Comparison of ENCODE assay signal across 8 cellular contexts in the genomic region with DNA sequence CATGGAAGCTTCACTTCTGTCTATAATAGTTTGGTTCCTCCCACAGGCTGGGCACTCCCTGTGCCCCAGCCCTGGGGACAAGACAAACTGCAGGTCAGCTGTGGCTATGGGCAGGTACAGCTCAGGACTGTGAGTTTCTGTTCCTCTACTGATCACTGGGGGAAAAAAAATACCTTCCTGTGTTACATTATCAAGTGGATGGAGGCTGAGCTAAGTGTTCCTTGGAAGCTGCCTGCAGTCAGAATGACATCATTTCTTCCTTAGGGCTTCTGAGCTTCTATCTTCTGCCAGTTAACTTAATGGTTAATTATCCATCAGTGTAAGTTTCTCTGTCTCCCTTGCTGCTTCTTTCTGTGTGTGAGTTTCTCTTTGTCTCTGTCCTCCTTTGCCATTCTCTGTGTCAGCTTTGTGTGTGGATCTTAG. TPM values are rescaled to one million over a fixed set of nuclear protein-coding genes. Genes with fewer than 3 reads are reported as not detected.
DNase-seq lines count a peak whose midpoint lies in the region; ATAC-seq and TF ChIP-seq lines count a peak whose summit lies in the region.

No MANE protein-coding gene starts in this region.

- H3K4me1 Mint-ChIP-seq in activated T-helper 2 cell treated with anti-CD3 and anti-CD28 coated beads, Interferon-gamma antibody, Interleukin-2, Interleukin-4, amounts not matched to agents 10 μg/mL and 5 μg/mL and 100 μg/mL, durations not matched to agents 14 hours and 24 hours and 36 hours (ENCODE audit: low read depth) = peaks cover 43% of the 10 kb centered on the region
- H3K4me1 Mint-ChIP-seq in mesothelial cell of epicardium (peaks cover 35% of the 10 kb centered on the region), progenitor cell of endocrine pancreas (ENCODE audit: low read depth) (peaks cover 2% of the 10 kb centered on the region)

- TF ChIP-seq CTCF in GM06990 (IDR thresholded peaks at IDR 0.05; ENCODE audit: insufficient read depth, low read length, poor library complexity, severe bottlenecking) = no peak
- TF ChIP-seq CTCF in mesothelial cell of epicardium (IDR thresholded peaks at IDR 0.05; ENCODE audit: unreplicated experiment) = no peak
- TF ChIP-seq CTCF in progenitor cell of endocrine pancreas (IDR thresholded peaks at IDR 0.05; ENCODE audit: unreplicated experiment) = no peak

- no peak overlapping the region for H3K4me3 ChIP-seq in GM06990 (replicated peaks; ENCODE audit: low read depth, low read length)

- intact Hi-C loops in activated T-helper 2 cell treated with anti-CD3 and anti-CD28 coated beads, Interferon-gamma antibody, Interleukin-2, Interleukin-4, amounts not matched to agents 10 μg/mL and 5 μg/mL and 100 μg/mL, durations not matched to agents 14 hours and 24 hours and 36 hours (cut with micrococcal nuclease) = loop anchor here (10.0 kb wide), 1 partner anchor 412 kb away; no protein-coding TSS in a partner anchor

- H3K36me3 Mint-ChIP-seq in activated T-helper 2 cell treated with anti-CD3 and anti-CD28 coated beads, Interferon-gamma antibody, Interleukin-2, Interleukin-4, amounts not matched to agents 10 μg/mL and 5 μg/mL and 100 μg/mL, durations not matched to agents 14 hours and 24 hours and 36 hours (ENCODE audit: low read depth) = peaks cover 47% of the 10 kb centered on the region
- H3K36me3 Mint-ChIP-seq in mesothelial cell of epicardium (peaks cover 2% of the 10 kb centered on the region), progenitor cell of endocrine pancreas (ENCODE audit: insufficient read depth) (peaks cover 4% of the 10 kb centered on the region)

- peak overlapping the region; percentile 48 for H3K27ac Mint-ChIP-seq in activated T-helper 2 cell treated with anti-CD3 and anti-CD28 coated beads, Interferon-gamma antibody, Interleukin-2, Interleukin-4, amounts not matched to agents 10 μg/mL and 5 μg/mL and 100 μg/mL, durations not matched to agents 14 hours and 24 hours and 36 hours
- no peak overlapping the region for H3K27ac Mint-ChIP-seq in mesothelial cell of epicardium
- H3K27ac Mint-ChIP-seq in progenitor cell of endocrine pancreas = no peak overlapping the region

- DNase-seq in GM06990 (ENCODE audit: extremely low read depth, insufficient read length) = peak; percentile 54
- DNase-seq in activated T-helper 2 cell treated with anti-CD3 and anti-CD28 coated beads, Interferon-gamma antibody, Interleukin-2, Interleukin-4, amounts not matched to agents 10 μg/mL and 5 μg/mL and 100 μg/mL, durations not matched to agents 14 hours and 24 hours and 36 hours (ENCODE audit: low spot score) = no peak
- DNase-seq in pons (ENCODE audit: low spot score) = no peak
- DNase-seq in NCI-H1092 (lab: John Stamatoyannopoulos, UW) = no peak
- no peak for DNase-seq in mesothelial cell of epicardium (ENCODE audit: low spot score in 2 of 2, unreplicated experiment in 2 of 2)
- no peak for DNase-seq in progenitor cell of endocrine pancreas (ENCODE audit: low spot score, unreplicated experiment)

- no peaks in the 10 kb centered on the region for H3K27me3 Mint-ChIP-seq in activated T-helper 2 cell treated with anti-CD3 and anti-CD28 coated beads, Interferon-gamma antibody, Interleukin-2, Interleukin-4, amounts not matched to agents 10 μg/mL and 5 μg/mL and 100 μg/mL, durations not matched to agents 14 hours and 24 hours and 36 hours (ENCODE audit: low read depth)
- no peaks in the 10 kb centered on the region for H3K27me3 Mint-ChIP-seq in mesothelial cell of epicardium (ENCODE audit: low read depth)
- H3K27me3 Mint-ChIP-seq in progenitor cell of endocrine pancreas = peaks cover 23% of the 10 kb centered on the region

- no peaks in the 10 kb centered on the region for H3K9me3 Mint-ChIP-seq in activated T-helper 2 cell treated with anti-CD3 and anti-CD28 coated beads, Interferon-gamma antibody, Interleukin-2, Interleukin-4, amounts not matched to agents 10 μg/mL and 5 μg/mL and 100 μg/mL, durations not matched to agents 14 hours and 24 hours and 36 hours
- H3K9me3 Mint-ChIP-seq in mesothelial cell of epicardium (peaks cover 14% of the 10 kb centered on the region), progenitor cell of endocrine pancreas (ENCODE audit: low read depth) (peaks cover 16% of the 10 kb centered on the region)

- H3K4me3 Mint-ChIP-seq in activated T-helper 2 cell treated with anti-CD3 and anti-CD28 coated beads, Interferon-gamma antibody, Interleukin-2, Interleukin-4, amounts not matched to agents 10 μg/mL and 5 μg/mL and 100 μg/mL, durations not matched to agents 14 hours and 24 hours and 36 hours (ENCODE audit: low read depth) = peak overlapping the region; percentile 61
- H3K4me3 Mint-ChIP-seq in mesothelial cell of epicardium (no peak overlapping the region), progenitor cell of endocrine pancreas (ENCODE audit: low read depth) (no peak overlapping the region)

- no peaks in the 10 kb centered on the region for H3K36me3 ChIP-seq in GM06990 (ENCODE audit: control insufficient read depth, insufficient read depth, low read length)

- H3K27me3 ChIP-seq in GM06990 (replicated peaks; ENCODE audit: control insufficient read depth, insufficient read depth, low read length) = no peaks in the 10 kb centered on the region

- ATAC-seq in GM19395 (IDR thresholded peaks at IDR 0.05; ENCODE audit: unreplicated experiment) (peak; percentile 87), HG03135 (IDR thresholded peaks at IDR 0.05; ENCODE audit: unreplicated experiment) (peak; percentile 86)

RNA-seq across cellular contexts. Expression of gene RAB33A, which starts 4.6 kb away (rescaled TPM):
- 28.4 and 29.7 TPM in 2 replicates for total RNA-seq in activated T-helper 2 cell treated with anti-CD3 and anti-CD28 coated beads, Interferon-gamma antibody, Interleukin-2, Interleukin-4, amounts not matched to agents 10 μg/mL and 5 μg/mL and 100 μg/mL, durations not matched to agents 14 hours and 24 hours and 36 hours
- total RNA-seq in mesothelial cell of epicardium (4.2 to 4.6 TPM (median 4.3 TPM) in 3 replicates), progenitor cell of endocrine pancreas (0.60 and 0.87 TPM in 2 replicates)

RNA-seq across cellular contexts. Expression of gene AIFM1, which starts 10.7 kb away (rescaled TPM):
- 48.7 and 51.1 TPM in 2 replicates for total RNA-seq in activated T-helper 2 cell treated with anti-CD3 and anti-CD28 coated beads, Interferon-gamma antibody, Interleukin-2, Interleukin-4, amounts not matched to agents 10 μg/mL and 5 μg/mL and 100 μg/mL, durations not matched to agents 14 hours and 24 hours and 36 hours
- total RNA-seq in mesothelial cell of epicardium (31.3 to 34.6 TPM (median 32.1 TPM) in 3 replicates), progenitor cell of endocrine pancreas (35.2 and 35.5 TPM in 2 replicates)
